In genomic region chr19:48444933-48445194, GRCh38 we compare ENCODE assay signal across 8 cellular contexts. TPM values are rescaled to one million over a fixed set of nuclear protein-coding genes. Genes with fewer than 3 reads are reported as not detected.
DNase-seq lines count a peak whose midpoint lies in the region; ATAC-seq and TF ChIP-seq lines count a peak whose summit lies in the region.

No MANE protein-coding gene starts in this region.

- no peaks in the 10 kb centered on the region for H3K9me3 ChIP-seq in PC-3 (ENCODE audit: low read length)

- no peaks in the 10 kb centered on the region for H4K20me1 ChIP-seq in PC-3 (ENCODE audit: low read length)

- POLR2A ChIA-PET in PC-3 (lab: Charles Lee; ENCODE audit: unreplicated experiment) = no interaction called here

- peaks cover 18% of the 10 kb centered on the region for H3K4me1 ChIP-seq in PC-3 (ENCODE audit: insufficient read depth, low read length)

- H3K79me2 ChIP-seq in PC-3 (ENCODE audit: low read length) = peaks cover 30% of the 10 kb centered on the region

- H3F3A ChIP-seq in PC-3 (ENCODE audit: low read length, unreplicated experiment) = no peaks in the 10 kb centered on the region

- no peak for DNase-seq in GM12865 (ENCODE audit: low read depth)
- no peak for DNase-seq in PC-3
- DNase-seq in epidermal melanocyte (ENCODE audit: insufficient read length, low spot score) = peak; percentile 49
- DNase-seq in retinal pigment epithelial cell (ENCODE audit: low read depth) = no peak

- H3K9me2 ChIP-seq in PC-3 (replicated peaks; ENCODE audit: low read length) = no peaks in the 10 kb centered on the region

- TF ChIP-seq CTCF in GM12865 (IDR thresholded peaks at IDR 0.05; ENCODE audit: insufficient read depth, low read depth, low read length, missing control alignments) (no peak), PC-3 (conservative IDR thresholded peaks at IDR 0.05; ENCODE audit: low read depth, low read length) (no peak), retinal pigment epithelial cell (conservative IDR thresholded peaks at IDR 0.05; ENCODE audit: low read depth, low read length) (no peak)

- H3K9ac ChIP-seq in PC-3 (ENCODE audit: low read length) = peak overlapping the region; percentile 97; the same call in 1 of the 2 replicates

- peaks cover 17% of the 10 kb centered on the region for H3K36me3 ChIP-seq in PC-3 (ENCODE audit: low read depth, low read length)

- intact Hi-C loops in PC-3 (cut with micrococcal nuclease) = loop anchor here (5.0 kb wide), 1 partner anchor 53 kb away; the partner anchor contains the start of genes GRIN2D and KDELR1

- H3K4me2 ChIP-seq in PC-3 (ENCODE audit: low read length) = peak overlapping the region; percentile 99

- no peak overlapping the region for H3K27ac ChIP-seq in PC-3 (ENCODE audit: low read length)

- ATAC-seq in PC-3 (no peak), GM21515 (IDR thresholded peaks at IDR 0.05; ENCODE audit: unreplicated experiment) (no peak), GM19463 (IDR thresholded peaks at IDR 0.05; ENCODE audit: unreplicated experiment) (no peak), GM18867 (IDR thresholded peaks at IDR 0.05; ENCODE audit: unreplicated experiment) (no peak), HG02885 (IDR thresholded peaks at IDR 0.05; ENCODE audit: poor library complexity, unreplicated experiment) (no peak)

- no TSS peak for BruUV-seq in PC-3 (replicated peaks; lab: Mats Ljungman, UMichigan)

- H3K27me3 ChIP-seq in PC-3 (ENCODE audit: low read length) = no peaks in the 10 kb centered on the region

- peak overlapping the region; percentile 83 for H2AFZ ChIP-seq in PC-3 (ENCODE audit: low read length)

- CTCF ChIA-PET in PC-3 (lab: Charles Lee) = interaction anchor here (1.5 kb wide), 1 partner anchor 139 kb away, joined by 6 read pairs; no protein-coding TSS in a partner anchor

- H3K4me3 ChIP-seq in GM12865 (ENCODE audit: low read depth, low read length) (peak overlapping the region; percentile 88), PC-3 (ENCODE audit: low read length) (peak overlapping the region; percentile 87), retinal pigment epithelial cell (ENCODE audit: low read length) (peak overlapping the region; percentile 96)

RNA-seq across cellular contexts. Expression of gene GRWD1, which starts 0.9 kb away (rescaled TPM):
- 33.2 and 46.7 TPM in 2 replicates for total RNA-seq in PC-3 (2014; rRNA removed)

RNA-seq across cellular contexts. Expression of gene KCNJ14, which starts 10.5 kb away (rescaled TPM):
- 1.4 and 2.2 TPM in 2 replicates for total RNA-seq in PC-3 (2014; rRNA removed)

RNA-seq across cellular contexts. Expression of gene CYTH2, which starts 24.3 kb away (rescaled TPM):
- 50.5 and 58.6 TPM in 2 replicates for total RNA-seq in PC-3 (2014; rRNA removed)

RNA-seq across cellular contexts. Expression of gene GRIN2D, which starts 51.4 kb away (rescaled TPM):
- total RNA-seq in PC-3 (2014; rRNA removed) = 0.51 and 1.0 TPM in 2 replicates

RNA-seq across cellular contexts. Expression of gene KDELR1, which starts 53.5 kb away (rescaled TPM):
- total RNA-seq in PC-3 (2014; rRNA removed) = 90.2 and 101 TPM in 2 replicates
